Comparison of ENCODE assay signal across 27 cellular contexts in the genomic region with DNA sequence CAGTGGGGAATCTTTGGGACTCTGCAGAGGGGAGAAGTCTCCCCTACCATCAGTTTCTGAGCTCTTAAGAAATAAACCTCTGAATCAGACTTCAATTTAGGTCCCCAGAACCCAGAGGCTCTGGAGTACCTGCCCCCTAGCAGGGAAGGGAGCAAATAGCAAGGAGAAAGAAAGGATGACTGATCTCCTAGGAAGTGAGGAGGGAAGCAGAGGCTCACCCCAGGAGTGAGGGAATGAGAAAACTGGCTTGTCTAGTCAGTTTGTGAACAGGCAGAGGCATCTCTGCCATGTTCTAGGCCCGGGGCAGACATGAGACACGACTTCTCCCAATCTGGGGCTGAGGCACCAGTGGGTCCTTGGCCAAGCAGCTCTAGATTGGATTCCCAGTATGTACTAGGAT. TPM values are rescaled to one million over a fixed set of nuclear protein-coding genes. Genes with fewer than 3 reads are reported as not detected.
DNase-seq lines count a peak whose midpoint lies in the region; ATAC-seq and TF ChIP-seq lines count a peak whose summit lies in the region.
"Had no signal": no experiment of that assay in that cellular context is flagged by ENCODE, and none has a peak within 500 bp of the region (broad histone marks: within the 10 kb centered on the region; RNA-seq: fewer than 3 reads in every experiment).

No MANE protein-coding gene starts in this region.

- CTCF ChIA-PET in Panc1 (lab: Charles Lee) = no interaction called here
- CTCF ChIA-PET in HEK293T (lab: Yijun Ruan, JAX) = interaction anchor here (0.6 to 3.6 kb wide), 5 partner anchors 12 to 890 kb away, joined by 3 to 35 read pairs (median 4); a partner anchor contains a TSS

- BruUV-seq in Panc1 (replicated peaks; lab: Mats Ljungman, UMichigan) = no TSS peak

- no peak overlapping the region for H3K4me3 ChIP-seq in cardiac muscle cell
- no peak overlapping the region for H3K4me3 ChIP-seq in heart right ventricle
- no peak overlapping the region for H3K4me3 ChIP-seq in Panc1 (ENCODE audit: low read depth in 2 of 2, low read length in 2 of 2)
- H3K4me3 ChIP-seq in retinal pigment epithelial cell (ENCODE audit: low read length) = no peak overlapping the region
- H3K4me3 ChIP-seq: A549, testis had no signal

- POLR2A ChIA-PET in Panc1 (lab: Charles Lee) = no interaction called here
- POLR2A ChIA-PET in HEK293T (lab: Yijun Ruan, JAX) = interaction anchor here (1.1 kb wide), 1 partner anchor 66 kb away, joined by 3 read pairs; no protein-coding TSS in a partner anchor

- no peaks in the 10 kb centered on the region for H3K9me3 ChIP-seq in cardiac muscle cell (ENCODE audit: low read depth)
- no peaks in the 10 kb centered on the region for H3K9me3 ChIP-seq in heart right ventricle
- H3K9me3 ChIP-seq in Panc1 (ENCODE audit: control insufficient read depth, insufficient read depth, low read depth, low read length) = no peaks in the 10 kb centered on the region
- H3K9me3 ChIP-seq: A549, testis had no signal

- H3K4me1 ChIP-seq in cardiac muscle cell (ENCODE audit: low read depth) (peaks cover 7% of the 10 kb centered on the region), heart right ventricle (peaks cover 2 to 39% (median 23%) of the 10 kb centered on the region in 9 donors), Panc1 (ENCODE audit: control insufficient read depth, insufficient read depth, low read length) (peaks cover 16% of the 10 kb centered on the region), foreskin keratinocyte (peaks cover 14% of the 10 kb centered on the region)

- intact Hi-C loops in heart right ventricle (cut with DNase I) (loop anchor here in 1 of 10 donors (10.0 kb wide), 1 partner anchor 112 kb away; a partner anchor contains a TSS), Panc1 (cut with micrococcal nuclease; ENCODE audit: unreplicated experiment) (no loop called here)

- DNase-seq in cardiac muscle cell (ENCODE audit: low read depth in 1 of 2, low spot score in 1 of 2) (no peak), heart right ventricle (no peak), Panc1 (ENCODE audit: low read depth, low spot score) (no peak), foreskin keratinocyte (peak in 1 of 2 donors; percentile 62), retinal pigment epithelial cell (ENCODE audit: low read depth) (no peak), left lobe of liver (ENCODE audit: low spot score) (no peak), HEK293T (ENCODE audit: extremely low spot score) (no peak)
- DNase-seq in activated CD4-positive, alpha-beta T cell treated with anti-CD3 and anti-CD28 coated beads, Interleukin-2, amount 50 U/mL, for 4 hours = no peak
- DNase-seq: activated CD8-positive, alpha-beta T cell treated with anti-CD3 and anti-CD28 coated beads for 36 hours; activated effector memory CD4-positive, alpha-beta T cell treated with Interleukin-2 at 50 U/mL for 16 hours; activated naive CD8-positive, alpha-beta T cell treated with anti-CD3 and anti-CD28 coated beads, Interleukin-2, amount 10 ng/mL, durations not matched to agents 7 days and 5 days; C1 segment of cervical spinal cord; left cardiac atrium; NCI-H1092 treated with DMSO at 0.1 percent for 48 hours; NCI-H1930; NCI-H345; NCI-H774; occipital lobe; OCI-M1; right cardiac atrium; Right ventricle myocardium superior; stimulated activated CD4-positive, alpha-beta T cell treated with anti-CD3 and anti-CD28 coated beads, Interleukin-4, amount 100 ng/mL, for 1 hour; stimulated activated naive B cell treated with anti-CD40 and anti-IgM and Interleukin-4, amounts not matched to agents 10 μg/mL and 1 μg/mL and 100 μg/mL, for 72 hours; testis had no signal

- H3K27me3 ChIP-seq in cardiac muscle cell (peaks cover 24% of the 10 kb centered on the region), heart right ventricle (peaks cover 4 to 89% (median 51%) of the 10 kb centered on the region in 7 donors), Panc1 (ENCODE audit: control insufficient read depth, insufficient read depth, low read length) (no peaks in the 10 kb centered on the region), foreskin keratinocyte (no peaks in the 10 kb centered on the region)
- H3K27me3 ChIP-seq: testis had no signal

- H3K36me3 ChIP-seq in cardiac muscle cell (no peaks in the 10 kb centered on the region), heart right ventricle (no peaks in the 10 kb centered on the region), Panc1 (ENCODE audit: control insufficient read depth, insufficient read depth, low read length) (no peaks in the 10 kb centered on the region)

- in situ Hi-C loops in Panc1 (cut with HindIII; ENCODE audit: low pct_unique_long_range_greater_than_20kb, low sequenced_read_pairs) = no loop called here

- peak; percentile 19 for TF ChIP-seq CTCF in cardiac muscle cell (IDR thresholded peaks at IDR 0.05; ENCODE audit: low read depth, low read length)
- TF ChIP-seq CTCF in heart right ventricle (IDR thresholded peaks at IDR 0.05) = no peak
- peak; percentile 37 for TF ChIP-seq CTCF in Panc1 (IDR thresholded peaks at IDR 0.05)
- TF ChIP-seq CTCF in foreskin keratinocyte (conservative IDR thresholded peaks at IDR 0.05) = peak; percentile 50
- TF ChIP-seq CTCF in retinal pigment epithelial cell (conservative IDR thresholded peaks at IDR 0.05; ENCODE audit: low read depth, low read length) = peak; percentile 15

- no peak overlapping the region for H3K27ac ChIP-seq in cardiac muscle cell
- H3K27ac ChIP-seq in heart right ventricle = no peak overlapping the region
- no peak overlapping the region for H3K27ac ChIP-seq in Panc1 (ENCODE audit: low read length)
- no peak overlapping the region for H3K27ac ChIP-seq in foreskin keratinocyte
- H3K27ac ChIP-seq: A549, testis had no signal

- WGBS in heart right ventricle, 2 donors = 76 to 83% methylated on average over 2 of the region's 2 CpGs

- no peak for ATAC-seq in heart right ventricle
- ATAC-seq in Panc1 = no peak
- ATAC-seq in foreskin keratinocyte = peak; percentile 24
- ATAC-seq in left lobe of liver = no peak
- ATAC-seq: A549; activated CD8-positive, alpha-beta T cell treated with anti-CD3 and anti-CD28 coated beads for 36 hours; HepG2; left cardiac atrium; right cardiac atrium; stimulated activated naive B cell treated with anti-CD40 and anti-IgM and Interleukin-4, amounts not matched to agents 10 μg/mL and 1 μg/mL and 100 μg/mL, for 72 hours; WTC11 had no signal

TF ChIP-seq in HEK293T, 16 proteins besides CTCF, POLR2A, EP300 and RAD21:
- no peak for TF ChIP-seq NFRKB (IDR thresholded peaks at IDR 0.05)
- TF ChIP-seq ZNF384 (IDR thresholded peaks at IDR 0.05) = no peak
- TF ChIP-seq SP1 (IDR thresholded peaks at IDR 0.05) = no peak
- TF ChIP-seq BHLHE40 (IDR thresholded peaks at IDR 0.05; ENCODE audit: borderline replicate concordance) = no peak
- TF ChIP-seq, protein P1, sequence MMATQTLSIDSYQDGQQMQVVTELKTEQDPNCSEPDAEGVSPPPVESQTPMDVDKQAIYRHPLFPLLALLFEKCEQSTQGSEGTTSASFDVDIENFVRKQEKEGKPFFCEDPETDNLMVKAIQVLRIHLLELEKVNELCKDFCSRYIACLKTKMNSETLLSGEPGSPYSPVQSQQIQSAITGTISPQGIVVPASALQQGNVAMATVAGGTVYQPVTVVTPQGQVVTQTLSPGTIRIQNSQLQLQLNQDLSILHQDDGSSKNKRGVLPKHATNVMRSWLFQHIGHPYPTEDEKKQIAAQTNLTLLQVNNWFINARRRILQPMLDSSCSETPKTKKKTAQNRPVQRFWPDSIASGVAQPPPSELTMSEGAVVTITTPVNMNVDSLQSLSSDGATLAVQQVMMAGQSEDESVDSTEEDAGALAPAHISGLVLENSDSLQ (IDR thresholded peaks at IDR 0.05) = no peak
- no peak for TF ChIP-seq HDGF (IDR thresholded peaks at IDR 0.05; ENCODE audit: borderline replicate concordance)
- TF ChIP-seq ELF4 (IDR thresholded peaks at IDR 0.05) = no peak
- TF ChIP-seq L3MBTL2 (conservative IDR thresholded peaks at IDR 0.05) = no peak
- TF ChIP-seq TARDBP (IDR thresholded peaks at IDR 0.05) = no peak
- no peak for TF ChIP-seq CTBP1 (IDR thresholded peaks at IDR 0.05; ENCODE audit: borderline replicate concordance)
- no peak for TF ChIP-seq SUZ12 (IDR thresholded peaks at IDR 0.05)
- TF ChIP-seq FOXK2 (IDR thresholded peaks at IDR 0.05) = no peak
- TF ChIP-seq FOXM1 (IDR thresholded peaks at IDR 0.05; ENCODE audit: borderline replicate concordance) = no peak
- TF ChIP-seq FOXA1 (IDR thresholded peaks at IDR 0.05) = no peak
- no peak for TF ChIP-seq ARNT (IDR thresholded peaks at IDR 0.05)
- no peak for TF ChIP-seq LEF1 (IDR thresholded peaks at IDR 0.05; ENCODE audit: borderline replicate concordance)

RNA-seq across cellular contexts. Expression of a gene that starts 24.3 kb away (rescaled TPM):
- 54.2 and 57.2 TPM in 2 replicates for total RNA-seq in cardiac muscle cell
- polyA plus RNA-seq in cardiac muscle cell = 39.8 and 50.9 TPM in 2 replicates
- 10 to 100 TPM in 9 of 10 donors, 1 to 10 TPM in 1; 8.8 to 20.7 (median 13.8) TPM for total RNA-seq in heart right ventricle
- polyA plus RNA-seq in heart right ventricle = 10 to 100 TPM; 16.2 to 28.8 TPM
- 43.3 TPM for total RNA-seq in Panc1 (2021; ENCODE audit: unreplicated experiment)
- 42.9 TPM for polyA plus RNA-seq in Panc1 (2012; ENCODE audit: insufficient read length)
- 54.7 and 58.7 TPM in 2 replicates for total RNA-seq in foreskin keratinocyte
- 73.3 and 80.9 TPM in 2 replicates for polyA plus RNA-seq in foreskin keratinocyte
- total RNA-seq in left lobe of liver = 22.7 TPM

Comparison
In these comparisons a context has a peak if more than half of its experiments do, and no peak if none do; other contexts are left out.
1. CTCF ChIP-seq: peak in cardiac muscle cell (single experiment), Panc1 (single experiment), foreskin keratinocyte (single experiment) and retinal pigment epithelial cell (single experiment); none in heart right ventricle (0 of 9).